ENCODE assay signal across 8 cellular contexts in genomic region chr3:141530133-141530768, GRCh38. TPM values are rescaled to one million over a fixed set of nuclear protein-coding genes. Genes with fewer than 3 reads are reported as not detected.
DNase-seq lines count a peak whose midpoint lies in the region; FAIRE-seq and TF ChIP-seq lines count a peak whose summit lies in the region.

No MANE protein-coding gene starts in this region.

- WGBS in prostate gland = 33% methylated on average over 2 of the region's 2 CpGs

- H3K36me3 ChIP-seq in endothelial cell of umbilical vein (ENCODE audit: control insufficient read depth in 2 of 2, extremely low read depth in 1 of 2, insufficient read depth in 2 of 2, low read length in 2 of 2) = peaks cover 0 to 4% of the 10 kb centered on the region in 2 experiments
- no peaks in the 10 kb centered on the region for H3K36me3 ChIP-seq in prostate gland

- no peaks in the 10 kb centered on the region for H3K9me1 ChIP-seq in endothelial cell of umbilical vein (replicated peaks; ENCODE audit: control insufficient read depth, extremely low read depth, insufficient read depth, low read length)

- H3K9ac ChIP-seq in endothelial cell of umbilical vein (replicated peaks; ENCODE audit: extremely low read depth, insufficient read depth, low read length) = peak overlapping the region; percentile 7

- H3K27me3 ChIP-seq in endothelial cell of umbilical vein (ENCODE audit: control insufficient read depth in 2 of 2, insufficient read depth in 2 of 2, low read length in 2 of 2) (no peaks in the 10 kb centered on the region), prostate gland (replicated peaks; ENCODE audit: insufficient read depth) (no peaks in the 10 kb centered on the region)

- H3K79me2 ChIP-seq in endothelial cell of umbilical vein (ENCODE audit: control insufficient read depth, insufficient read depth, low read length) = peaks cover 75% of the 10 kb centered on the region

- H4K20me1 ChIP-seq in endothelial cell of umbilical vein (replicated peaks; ENCODE audit: control insufficient read depth, extremely low read depth, insufficient read depth, low read length) = peaks cover 2% of the 10 kb centered on the region

- intact Hi-C loops in endothelial cell of umbilical vein (cut with micrococcal nuclease) (loop anchor here (1.0 kb wide), 2 partner anchors 8 to 12 kb away; no protein-coding TSS in a partner anchor), prostate gland (cut with DNase I) (no loop called here)

- H3K9me3 ChIP-seq in endothelial cell of umbilical vein (replicated peaks; ENCODE audit: control insufficient read depth, insufficient read depth, low read length) (no peaks in the 10 kb centered on the region), prostate gland (no peaks in the 10 kb centered on the region)

- dilution Hi-C loops in endothelial cell of umbilical vein (cut with MboI; ENCODE audit: extremely low pct_ligation_motif_present, low sequenced_read_pairs) = no loop called here

- no peak for TF ChIP-seq POLR2A in endothelial cell of umbilical vein (IDR thresholded peaks at IDR 0.05; ENCODE audit: low read depth, low read length)
- no peak for TF ChIP-seq POLR2A in prostate gland (IDR thresholded peaks at IDR 0.05)

- peak overlapping the region; percentile 62 for H3K4me2 ChIP-seq in endothelial cell of umbilical vein (ENCODE audit: insufficient read depth, low read length)

- no peak for TF ChIP-seq CTCF in endothelial cell of umbilical vein (IDR thresholded peaks at IDR 0.05; ENCODE audit: extremely low read depth in 1 of 2, insufficient read depth in 1 of 2, low read depth in 1 of 2, low read length in 2 of 2)
- TF ChIP-seq CTCF in prostate gland (IDR thresholded peaks at IDR 0.05) = no peak

- TSS peak; percentile 2 for BruUV-seq in endothelial cell of umbilical vein (replicated peaks; lab: Mats Ljungman, UMichigan)

- DNase-seq in GM04504 (ENCODE audit: low read depth) = peak; percentile 61
- peak; percentile 29 for DNase-seq in SK-MEL-5 (ENCODE audit: low read depth, low spot score)
- DNase-seq in endothelial cell of umbilical vein (ENCODE audit: low read depth, low spot score) = peak; percentile 81
- peak; percentile 62 for DNase-seq in skeletal muscle cell (ENCODE audit: low read depth)
- no peak for DNase-seq in prostate gland (ENCODE audit: low spot score)
- no peak for DNase-seq in inferior parietal cortex (ENCODE audit: extremely low spot score)
- no peak for DNase-seq in NCI-H69 (lab: John Stamatoyannopoulos, UW)
- no peak for DNase-seq in NAMALWA (ENCODE audit: low spot score)

- H3K27ac ChIP-seq in endothelial cell of umbilical vein (ENCODE audit: insufficient read depth, low read depth, low read length) = peak overlapping the region; percentile 45
- no peak overlapping the region for H3K27ac ChIP-seq in prostate gland

- in situ Hi-C loops in SK-MEL-5 (cut with HindIII; ENCODE audit: low pct_unique_long_range_greater_than_20kb, low sequenced_read_pairs) = no loop called here

- no peak for FAIRE-seq in endothelial cell of umbilical vein (lab: Jason Lieb, UNC)

- H2AFZ ChIP-seq in endothelial cell of umbilical vein (ENCODE audit: low read depth, low read length) = no peak overlapping the region

- H3K4me1 ChIP-seq in endothelial cell of umbilical vein (ENCODE audit: control insufficient read depth, extremely low read depth, insufficient read depth, low read length) (peaks cover 27% of the 10 kb centered on the region), prostate gland (replicated peaks) (no peaks in the 10 kb centered on the region)

- POLR2A ChIA-PET in endothelial cell of umbilical vein (lab: Charles Lee) = no interaction called here

- CTCF ChIA-PET in endothelial cell of umbilical vein (lab: Charles Lee) = interaction anchor here (1.1 to 1.4 kb wide), 3 partner anchors 9 to 23 kb away, joined by 3 to 4 read pairs (median 4); no protein-coding TSS in a partner anchor

- peak overlapping the region in 1 of 3 experiments; percentile 17 for H3K4me3 ChIP-seq in endothelial cell of umbilical vein (replicated peaks in 1 of 3; ENCODE audit: insufficient read depth in 1 of 3, low read depth in 1 of 3, low read length in 3 of 3)
- no peak overlapping the region for H3K4me3 ChIP-seq in skeletal muscle cell (ENCODE audit: low read depth, low read length)
- no peak overlapping the region for H3K4me3 ChIP-seq in prostate gland

TF ChIP-seq in endothelial cell of umbilical vein, 7 proteins besides CTCF, POLR2A, EP300 and RAD21:
- TF ChIP-seq JUN (IDR thresholded peaks at IDR 0.05; ENCODE audit: borderline replicate concordance, insufficient read depth, insufficient read length, low read depth) = no peak
- TF ChIP-seq MAX (IDR thresholded peaks at IDR 0.05; ENCODE audit: insufficient read depth, insufficient read length) = no peak
- no peak for TF ChIP-seq EZH2 (IDR thresholded peaks at IDR 0.05; ENCODE audit: borderline replicate concordance, low read depth, low read length, severe bottlenecking)
- TF ChIP-seq POLR2AphosphoS5 (IDR thresholded peaks at IDR 0.05; ENCODE audit: insufficient read depth, low read depth, low read length) = no peak
- no peak for TF ChIP-seq GATA2 (IDR thresholded peaks at IDR 0.05; ENCODE audit: insufficient read depth, insufficient read length, low read depth, low read length)
- no peak for TF ChIP-seq FOS (IDR thresholded peaks at IDR 0.05; ENCODE audit: borderline replicate concordance, insufficient read depth, low read length)
- no peak for TF ChIP-seq MYC (IDR thresholded peaks at IDR 0.05; ENCODE audit: low read depth, low read length)

RNA-seq across cellular contexts. Expression of gene RASA2, which starts 43.4 kb away (rescaled TPM):
- 9.9 and 12.1 TPM in 2 replicates for total RNA-seq in SK-MEL-5 (2014; rRNA removed; shearing (Covaris generic))
- 4.2 and 7.1 TPM in 2 replicates for polyA plus RNA-seq in SK-MEL-5 (2015; cell fraction: cytosol; rRNA removed)
- 25.0 and 27.6 TPM in 2 replicates for polyA plus RNA-seq in SK-MEL-5 (2015; cell fraction: nucleus; rRNA removed)
- total RNA-seq in endothelial cell of umbilical vein = 14.2 and 20.2 TPM in 2 replicates
- polyA plus RNA-seq in endothelial cell of umbilical vein = 3.0 and 3.1 TPM in 2 replicates
- polyA plus RNA-seq in endothelial cell of umbilical vein (2011; cell fraction: cytosol; rRNA removed) = 2.8 and 3.5 TPM in 2 replicates
- polyA plus RNA-seq in endothelial cell of umbilical vein (2011; cell fraction: nucleus; rRNA removed) = 23.1 and 33.2 TPM in 2 replicates
- polyA plus RNA-seq in endothelial cell of umbilical vein (2012) = 6.6 and 8.6 TPM in 2 replicates
- 13.6 and 14.0 TPM in 2 replicates for polyA minus RNA-seq in endothelial cell of umbilical vein
- 4.9 TPM for polyA minus RNA-seq in endothelial cell of umbilical vein (2011; cell fraction: cytosol; rRNA and poly(A)+ RNA removed)
- 21.7 and 35.2 TPM in 2 replicates for polyA minus RNA-seq in endothelial cell of umbilical vein (2011; cell fraction: nucleus; rRNA and poly(A)+ RNA removed)
- 10 to 100 TPM in 1 of 2 donors, 1 to 10 TPM in 1; 7.8 to 13.5 TPM for total RNA-seq in prostate gland

Comparison
In these comparisons a context has a peak if more than half of its experiments do, and no peak if none do; other contexts are left out.
1. DNase-seq: peak in GM04504 (single experiment), SK-MEL-5 (single experiment), endothelial cell of umbilical vein (single experiment) and skeletal muscle cell (single experiment); none in prostate gland (single experiment), inferior parietal cortex (single experiment), NCI-H69 (single experiment) and NAMALWA (single experiment).